8 cellular contexts compared by ENCODE assay signal in the genomic region with DNA sequence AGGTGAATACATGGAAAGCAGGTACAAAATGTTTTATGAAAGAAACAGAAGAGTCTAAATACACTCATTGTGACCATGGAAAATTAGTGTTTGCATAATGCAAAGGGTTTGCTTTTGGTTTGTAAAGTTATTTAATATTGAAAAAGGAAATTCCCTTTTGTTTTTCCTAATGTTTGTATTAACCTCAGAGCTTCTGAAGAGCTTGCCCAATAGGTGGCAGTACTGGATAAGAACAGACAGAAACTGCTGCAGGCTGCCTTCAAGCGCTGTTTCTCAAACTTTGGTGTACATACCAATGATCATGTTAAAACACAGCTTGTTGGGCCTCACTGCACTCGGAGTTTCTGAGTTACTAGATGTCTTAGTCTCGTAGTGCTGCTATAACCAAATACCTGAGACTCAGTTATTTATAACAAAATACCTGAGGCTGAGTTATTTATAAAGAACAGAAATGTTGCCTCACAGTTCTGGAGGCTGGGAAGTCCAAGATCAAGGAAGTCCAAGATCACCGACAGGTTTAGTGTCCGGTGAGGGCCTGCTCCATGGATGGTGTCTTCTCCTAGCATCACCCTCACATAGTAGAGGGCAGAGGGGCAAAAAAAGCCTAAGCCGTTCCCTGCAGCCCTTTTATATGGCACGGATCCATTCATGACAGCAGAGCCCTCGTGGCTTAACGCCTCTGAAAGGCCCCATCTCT. TPM values are rescaled to one million over a fixed set of nuclear protein-coding genes. Genes with fewer than 3 reads are reported as not detected.
DNase-seq lines count a peak whose midpoint lies in the region; ATAC-seq and TF ChIP-seq lines count a peak whose summit lies in the region.

No MANE protein-coding gene starts in this region.

- no TSS peak for BruUV-seq in Panc1 (replicated peaks; lab: Mats Ljungman, UMichigan)

- no peaks in the 10 kb centered on the region for H3K27me3 ChIP-seq in Panc1 (ENCODE audit: control insufficient read depth, insufficient read depth, low read length)

- POLR2A ChIA-PET in Panc1 (lab: Charles Lee), result no interaction called here

- TF ChIP-seq EP300 in Ishikawa (IDR thresholded peaks at IDR 0.05; ENCODE audit: borderline replicate concordance), result no peak

- CTCF ChIA-PET in Panc1 (lab: Charles Lee), result interaction anchor here (0.6 to 1.6 kb wide), 3 partner anchors 230 to 298 kb away, joined by 3 to 11 read pairs (median 6); no protein-coding TSS in a partner anchor

- peak; percentile 83 for TF ChIP-seq RAD21 in Ishikawa (IDR thresholded peaks at IDR 0.05; ENCODE audit: low read depth)

- in situ Hi-C loops in Panc1 (cut with HindIII; ENCODE audit: low pct_unique_long_range_greater_than_20kb, low sequenced_read_pairs), result no loop called here

- H3K27ac ChIP-seq in Panc1 (ENCODE audit: low read length), result no peak overlapping the region

- H3K4me3 ChIP-seq in Panc1 (ENCODE audit: low read depth in 2 of 2, low read length in 2 of 2), result no peak overlapping the region

- H3K36me3 ChIP-seq in Panc1 (ENCODE audit: control insufficient read depth, insufficient read depth, low read length), result no peaks in the 10 kb centered on the region

- intact Hi-C loops in Panc1 (cut with micrococcal nuclease; ENCODE audit: unreplicated experiment), result no loop called here

- ATAC-seq in Panc1, result no peak
- no peak for ATAC-seq in HG02840 (IDR thresholded peaks at IDR 0.05; ENCODE audit: low FRiP score, unreplicated experiment)

- peak; percentile 72 for TF ChIP-seq CTCF in Panc1 (IDR thresholded peaks at IDR 0.05)

- H3K9me3 ChIP-seq in Panc1 (ENCODE audit: control insufficient read depth, insufficient read depth, low read depth, low read length), result no peaks in the 10 kb centered on the region

- H3K4me1 ChIP-seq in Panc1 (ENCODE audit: control insufficient read depth, insufficient read depth, low read length), result no peaks in the 10 kb centered on the region

- peak; percentile 20 for DNase-seq in stimulated activated CD4-positive, alpha-beta T cell treated with anti-CD3 and anti-CD28 coated beads, Interleukin-15, amount 100 ng/mL, for 24 hours
- DNase-seq in stimulated activated CD4-positive, alpha-beta T cell treated with anti-CD3 and anti-CD28 coated beads, Interleukin-4, amount 100 ng/mL, for 1 hour, result no peak
- DNase-seq in Panc1 (ENCODE audit: low read depth, low spot score), result no peak
- DNase-seq in dermis blood vessel endothelial cell, result peak; percentile 75
- DNase-seq in midbrain (lab: John Stamatoyannopoulos, UW), result peak; percentile 44
- no peak for DNase-seq in cortex of kidney (lab: John Stamatoyannopoulos, UW)

TF ChIP-seq in Ishikawa, 13 proteins besides CTCF, POLR2A, EP300 and RAD21:
- TF ChIP-seq FOXM1 (IDR thresholded peaks at IDR 0.05; ENCODE audit: borderline replicate concordance, low read depth) (no peak), ZBTB7A (IDR thresholded peaks at IDR 0.05; ENCODE audit: low read depth) (no peak), NFIC (IDR thresholded peaks at IDR 0.05) (no peak), TCF12 (IDR thresholded peaks at IDR 0.05; ENCODE audit: low read depth) (no peak), TEAD4 (IDR thresholded peaks at IDR 0.05) (no peak), CREB1 (IDR thresholded peaks at IDR 0.05; ENCODE audit: low read depth) (no peak), EGR1 (IDR thresholded peaks at IDR 0.05) (no peak), REST (IDR thresholded peaks at IDR 0.05; ENCODE audit: low read depth) (no peak), YY1 (IDR thresholded peaks at IDR 0.05; ENCODE audit: low read depth) (no peak), CEBPB (IDR thresholded peaks at IDR 0.05) (no peak), TAF1 (IDR thresholded peaks at IDR 0.05; ENCODE audit: low read depth) (no peak)
- TF ChIP-seq, protein P1, sequence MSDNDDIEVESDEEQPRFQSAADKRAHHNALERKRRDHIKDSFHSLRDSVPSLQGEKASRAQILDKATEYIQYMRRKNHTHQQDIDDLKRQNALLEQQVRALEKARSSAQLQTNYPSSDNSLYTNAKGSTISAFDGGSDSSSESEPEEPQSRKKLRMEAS (IDR thresholded peaks at IDR 0.05), result no peak
- TF ChIP-seq, protein P2, sequence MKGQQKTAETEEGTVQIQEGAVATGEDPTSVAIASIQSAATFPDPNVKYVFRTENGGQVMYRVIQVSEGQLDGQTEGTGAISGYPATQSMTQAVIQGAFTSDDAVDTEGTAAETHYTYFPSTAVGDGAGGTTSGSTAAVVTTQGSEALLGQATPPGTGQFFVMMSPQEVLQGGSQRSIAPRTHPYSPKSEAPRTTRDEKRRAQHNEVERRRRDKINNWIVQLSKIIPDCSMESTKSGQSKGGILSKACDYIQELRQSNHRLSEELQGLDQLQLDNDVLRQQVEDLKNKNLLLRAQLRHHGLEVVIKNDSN (IDR thresholded peaks at IDR 0.05), result no peak

RNA-seq across cellular contexts. Expression of gene SUPT20HL2, which starts 54.2 kb away (rescaled TPM):
- not detected for total RNA-seq in Panc1 (2021; ENCODE audit: unreplicated experiment)
- polyA plus RNA-seq in Panc1 (2012; ENCODE audit: insufficient read length), result not detected
- total RNA-seq in dermis blood vessel endothelial cell, result not detected in 2 replicates

Comparison
In these comparisons a context has a peak if more than half of its experiments do, and no peak if none do; other contexts are left out.
1. DNase-seq: peak in stimulated activated CD4-positive, alpha-beta T cell treated with anti-CD3 and anti-CD28 coated beads, Interleukin-15, amount 100 ng/mL, for 24 hours (single experiment), dermis blood vessel endothelial cell (single experiment) and midbrain (single experiment); none in stimulated activated CD4-positive, alpha-beta T cell treated with anti-CD3 and anti-CD28 coated beads, Interleukin-4, amount 100 ng/mL, for 1 hour (single experiment), Panc1 (single experiment) and cortex of kidney (single experiment).